ENCODE assay signal across 30 cellular contexts in genomic region chr3:136297826-136298225, GRCh38.
"Had no signal": no experiment of that assay in that cellular context is flagged by ENCODE, and none has a peak within 500 bp of the region (broad histone marks: within the 10 kb centered on the region; RNA-seq: fewer than 3 reads in every experiment).

No MANE protein-coding gene starts in this region.

- DNase-seq: activated CD4-positive, alpha-beta T cell treated with anti-CD3 and anti-CD28 coated beads for 36 hours; activated CD4-positive, alpha-beta T cell treated with anti-CD3 and anti-CD28 coated beads, Interleukin-2, amount 10 ng/mL, durations not matched to agents 7 days and 5 days; activated CD4-positive, alpha-beta T cell treated with anti-CD3 and anti-CD28 coated beads, Interleukin-2, amount 50 U/mL, for 48 hours; activated CD8-positive, alpha-beta T cell treated with anti-CD3 and anti-CD28 coated beads, Interleukin-2, amount 10 ng/mL, durations not matched to agents 7 days and 5 days; activated effector memory CD4-positive, alpha-beta T cell treated with Interleukin-2 at 50 U/mL for 16 hours; activated naive CD4-positive, alpha-beta T cell treated with anti-CD3 and anti-CD28 coated beads, Interleukin-2, amount 10 ng/mL, durations not matched to agents 7 days and 5 days; activated naive CD8-positive, alpha-beta T cell treated with anti-CD3 and anti-CD28 coated beads, Interleukin-2, amount 10 ng/mL, durations not matched to agents 7 days and 5 days; activated T-cell treated with anti-CD3 and anti-CD28 coated beads, Interleukin-2, amount 50 U/mL, for 4 hours; adrenal gland; body of pancreas; Kasumi-1; KG1; MG63; NCI-H1092; NCI-H1436 treated with DMSO at 0.1 percent for 48 hours; NCI-H1694 treated with DMSO at 0.1 percent for 48 hours; NCI-H2029; NCI-H345; NCI-H524 treated with DMSO at 0.1 percent for 48 hours; NK-92 treated with Interleukin-12 subunit alpha and Interleukin-12 subunit beta, amount 100 ng/mL, for 24 hours; PC-3; Peyer's patch; RPMI8226; SHP77 treated with DMSO at 0.1 percent for 48 hours; SK-N-SH had no signal

- H3K27me3 ChIP-seq: adrenal gland, body of pancreas, breast epithelium, MG63, Peyer's patch, SJSA1 had no signal

- H3K4me2 ChIP-seq: SK-N-SH had no signal

- ATAC-seq: activated CD4-positive, alpha-beta T cell treated with anti-CD3 and anti-CD28 coated beads for 36 hours; activated CD4-positive, CD25-positive, alpha-beta regulatory T cell treated with anti-CD3 and anti-CD28 coated beads, Interleukin-2, amount 50 U/mL, for 24 hours; activated CD8-positive, alpha-beta T cell treated with anti-CD3 and anti-CD28 coated beads, Interleukin-2, amount 10 ng/mL, durations not matched to agents 7 days and 5 days; activated T-cell treated with anti-CD3 and anti-CD28 coated beads, Interleukin-2, amount 50 U/mL, for 4 hours; body of pancreas; PC-3 had no signal

- H3K27ac ChIP-seq: adrenal gland, body of pancreas, breast epithelium, Peyer's patch, SJSA1 had no signal

- FAIRE-seq: astrocyte, TTC549 had no signal

- H3K36me3 ChIP-seq: breast epithelium had no signal

- H3K4me1 ChIP-seq: adrenal gland, breast epithelium, Peyer's patch, SJSA1 had no signal

- H3K9ac ChIP-seq: SK-N-SH had no signal

- H3K4me3 ChIP-seq: adrenal gland, body of pancreas, breast epithelium, MG63, Peyer's patch, SJSA1 had no signal

- H3K9me3 ChIP-seq: adrenal gland, body of pancreas, breast epithelium, MG63, Peyer's patch, SJSA1, SK-N-SH had no signal
